27 cellular contexts compared by ENCODE assay signal in genomic region chr4:101244349-101244748, GRCh38.
"Had no signal": no experiment of that assay in that cellular context is flagged by ENCODE, and none has a peak within 500 bp of the region (broad histone marks: within the 10 kb centered on the region; RNA-seq: fewer than 3 reads in every experiment).

No MANE protein-coding gene starts in this region.

- ATAC-seq: foreskin keratinocyte; gastroesophageal sphincter; heart left ventricle; left lung; natural killer cell; psoas muscle; right cardiac atrium; stimulated activated naive B cell treated with anti-CD40 and anti-IgM and Interleukin-4, amounts not matched to agents 10 μg/mL and 1 μg/mL and 100 μg/mL, for 72 hours had no signal

- H3K27ac Mint-ChIP-seq: natural killer cell; stimulated activated naive B cell treated with anti-CD40 and anti-IgM and Interleukin-4, amounts not matched to agents 10 μg/mL and 1 μg/mL and 100 μg/mL, for 72 hours; stimulated activated naive CD8-positive, alpha-beta T cell treated with anti-CD3 and anti-CD28 coated beads, Interleukin-15, Interleukin-2, amounts not matched to agents 100 ng/mL and 50 ng/mL, for 24 hours had no signal

- H3K36me3 Mint-ChIP-seq: natural killer cell had no signal

- H3K27me3 Mint-ChIP-seq: stimulated activated naive B cell treated with anti-CD40 and anti-IgM and Interleukin-4, amounts not matched to agents 10 μg/mL and 1 μg/mL and 100 μg/mL, for 72 hours; stimulated activated naive CD8-positive, alpha-beta T cell treated with anti-CD3 and anti-CD28 coated beads, Interleukin-15, Interleukin-2, amounts not matched to agents 100 ng/mL and 50 ng/mL, for 24 hours had no signal

- H3K4me3 Mint-ChIP-seq: natural killer cell; stimulated activated naive B cell treated with anti-CD40 and anti-IgM and Interleukin-4, amounts not matched to agents 10 μg/mL and 1 μg/mL and 100 μg/mL, for 72 hours; stimulated activated naive CD8-positive, alpha-beta T cell treated with anti-CD3 and anti-CD28 coated beads, Interleukin-15, Interleukin-2, amounts not matched to agents 100 ng/mL and 50 ng/mL, for 24 hours had no signal

- H3K36me3 ChIP-seq: esophagus muscularis mucosa, gastroesophageal sphincter, heart left ventricle, left lung, ovary, spleen, thoracic aorta, tibial nerve, upper lobe of left lung had no signal

- H3K27ac ChIP-seq: coronary artery, esophagus muscularis mucosa, foreskin keratinocyte, gastroesophageal sphincter, heart left ventricle, hepatocyte, left lung, ovary, psoas muscle, skin epidermis, spleen, thoracic aorta, tibial nerve, upper lobe of left lung had no signal

- H3K9me3 ChIP-seq: esophagus muscularis mucosa, gastroesophageal sphincter, heart left ventricle, left lung, ovary, psoas muscle, spleen, thoracic aorta, tibial nerve, upper lobe of left lung had no signal

- H3K9me3 Mint-ChIP-seq: natural killer cell; stimulated activated naive CD8-positive, alpha-beta T cell treated with anti-CD3 and anti-CD28 coated beads, Interleukin-15, Interleukin-2, amounts not matched to agents 100 ng/mL and 50 ng/mL, for 24 hours had no signal

- H3K4me3 ChIP-seq: coronary artery, esophagus muscularis mucosa, gastroesophageal sphincter, heart left ventricle, hepatocyte, left lung, ovary, psoas muscle, skin epidermis, spleen, thoracic aorta, tibial nerve, upper lobe of left lung had no signal

- FAIRE-seq: endothelial cell of umbilical vein, kidney, urothelium cell line had no signal

- DNase-seq: dermis blood vessel endothelial cell; effector memory CD4-positive, alpha-beta T cell; foreskin keratinocyte; heart left ventricle; kidney; left lung; mammary epithelial cell; natural killer cell; occipital lobe; ovary; posterior cingulate gyrus; psoas muscle; right cardiac atrium; spleen; stimulated activated CD4-positive, alpha-beta T cell treated with anti-CD3 and anti-CD28 coated beads, Interleukin-2, amount 100 ng/mL, for 48 hours; stimulated activated naive B cell treated with anti-CD40 and anti-IgM and Interleukin-4, amounts not matched to agents 10 μg/mL and 1 μg/mL and 100 μg/mL, for 72 hours; upper lobe of left lung had no signal

- H3K27me3 ChIP-seq: esophagus muscularis mucosa, foreskin keratinocyte, gastroesophageal sphincter, heart left ventricle, hepatocyte, left lung, ovary, spleen, tibial nerve, upper lobe of left lung had no signal
